Comparison of ENCODE assay signal across 8 cellular contexts in the genomic region with DNA sequence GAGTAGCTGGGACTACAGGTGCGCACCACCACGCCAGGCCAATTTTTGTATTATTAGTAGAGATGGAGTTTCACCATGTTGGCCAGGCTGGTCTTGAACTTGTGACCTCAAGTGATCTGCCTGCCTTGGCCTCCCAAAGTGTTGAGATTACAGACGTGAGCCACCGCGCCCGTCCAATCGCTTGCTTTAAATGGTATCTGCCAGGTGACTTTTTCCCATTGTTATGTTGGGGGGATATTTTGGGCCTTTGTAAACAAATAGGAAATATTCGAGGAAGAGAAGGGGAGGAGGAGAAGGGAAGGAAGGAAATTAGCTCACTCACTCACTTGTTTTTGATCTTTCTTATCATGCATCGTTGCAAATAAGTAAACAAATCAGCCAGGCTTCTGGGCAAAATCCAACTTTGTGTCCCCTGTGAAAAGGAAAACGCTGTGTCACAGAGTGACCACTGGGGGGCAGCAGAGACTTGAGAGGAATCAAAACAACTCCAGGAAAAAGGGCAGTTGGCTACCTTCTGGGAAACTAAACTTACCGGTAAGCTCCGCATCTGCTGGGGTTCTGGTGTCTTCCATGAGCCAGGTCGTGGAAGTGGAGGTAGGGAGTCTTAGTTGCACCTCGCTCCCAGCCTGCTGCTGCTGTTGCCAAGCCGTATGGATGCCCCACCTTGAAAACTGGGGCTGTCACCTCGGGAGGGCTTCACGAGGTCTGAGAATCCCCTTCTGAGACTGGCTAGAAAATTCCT. TPM values are rescaled to one million over a fixed set of nuclear protein-coding genes. Genes with fewer than 3 reads are reported as not detected.
A peak's percentile ranks its signal among the peaks of the same experiment; 100 is the strongest.
DNase-seq lines count a peak whose midpoint lies in the region; ATAC-seq and FAIRE-seq lines count a peak whose summit lies in the region.

No MANE protein-coding gene starts in this region.

- FAIRE-seq in A204.1 (lab: Jason Lieb, UNC) = peak; percentile 79

- ATAC-seq in GM19395 (IDR thresholded peaks at IDR 0.05; ENCODE audit: unreplicated experiment) = no peak

- DNase-seq in GM19240 (ENCODE audit: insufficient read length, low spot score) (peak; percentile 73), NCI-H2227 treated with DMSO at 0.1 percent for 48 hours (lab: John Stamatoyannopoulos, UW) (peak; percentile 70), cerebellum (ENCODE audit: low spot score) (peak; percentile 78), left kidney (ENCODE audit: low read depth, low spot score) (peak; percentile 90)
- DNase-seq in activated CD4-positive, CD25-positive, alpha-beta regulatory T cell treated with anti-CD3 and anti-CD28 coated beads, Interleukin-2, amount 50 U/mL, for 72 hours = peak; percentile 74
- peak; percentile 56 to 68 for DNase-seq in stimulated activated CD4-positive, alpha-beta T cell treated with anti-CD3 and anti-CD28 coated beads, Interleukin-1b, Interleukin-23, amount 100 ng/mL, for 4 hours (ENCODE audit: low read depth in 2 of 2)

RNA-seq across cellular contexts. Expression of gene RANBP3, which starts 9.3 kb away (rescaled TPM):
- total RNA-seq in cerebellum = 38.9 TPM
